Comparison of ENCODE assay signal across 17 cellular contexts in the genomic region with DNA sequence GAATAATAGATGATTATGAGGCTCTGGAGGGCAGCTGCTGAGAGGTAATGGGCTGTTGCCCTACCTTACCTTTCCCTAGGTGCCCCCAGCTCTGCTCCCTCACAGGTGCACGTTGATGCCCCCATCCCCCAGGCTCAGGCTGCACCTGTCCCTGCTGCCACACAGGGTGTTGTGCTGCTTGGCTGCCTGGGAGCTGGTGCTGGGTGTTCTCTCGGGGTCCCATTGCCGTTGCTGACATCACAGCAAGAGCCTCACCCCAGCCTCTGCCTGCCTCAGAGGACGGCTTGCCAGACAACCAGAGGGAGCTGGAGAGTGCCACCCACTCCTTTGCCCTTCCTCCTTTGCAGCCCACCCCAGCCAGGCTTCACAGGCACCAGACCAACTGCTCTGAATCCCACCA.
"Had no signal": no experiment of that assay in that cellular context is flagged by ENCODE, and none has a peak within 500 bp of the region (broad histone marks: within the 10 kb centered on the region; RNA-seq: fewer than 3 reads in every experiment).

No MANE protein-coding gene starts in this region.

- H3K9me3 ChIP-seq: SJSA1 had no signal

- H3K36me3 ChIP-seq: SJSA1 had no signal

- H3K27ac ChIP-seq: SJSA1, SK-N-MC had no signal

- DNase-seq: KBM-7, MV-4-11, NCI-H1048, NCI-H187, NCI-H2029, NCI-H2081 treated with DMSO at 0.1 percent for 48 hours, NCI-H2171, NCI-H226, NCI-H446, NCI-H510A, NCI-H526, Right ventricle myocardium superior, RPMI8226, SIG-M5, T-helper 2 cell had no signal

- H3K4me3 ChIP-seq: SJSA1, SK-N-MC had no signal
